Comparison of ENCODE assay signal across 8 cellular contexts in the genomic region with DNA sequence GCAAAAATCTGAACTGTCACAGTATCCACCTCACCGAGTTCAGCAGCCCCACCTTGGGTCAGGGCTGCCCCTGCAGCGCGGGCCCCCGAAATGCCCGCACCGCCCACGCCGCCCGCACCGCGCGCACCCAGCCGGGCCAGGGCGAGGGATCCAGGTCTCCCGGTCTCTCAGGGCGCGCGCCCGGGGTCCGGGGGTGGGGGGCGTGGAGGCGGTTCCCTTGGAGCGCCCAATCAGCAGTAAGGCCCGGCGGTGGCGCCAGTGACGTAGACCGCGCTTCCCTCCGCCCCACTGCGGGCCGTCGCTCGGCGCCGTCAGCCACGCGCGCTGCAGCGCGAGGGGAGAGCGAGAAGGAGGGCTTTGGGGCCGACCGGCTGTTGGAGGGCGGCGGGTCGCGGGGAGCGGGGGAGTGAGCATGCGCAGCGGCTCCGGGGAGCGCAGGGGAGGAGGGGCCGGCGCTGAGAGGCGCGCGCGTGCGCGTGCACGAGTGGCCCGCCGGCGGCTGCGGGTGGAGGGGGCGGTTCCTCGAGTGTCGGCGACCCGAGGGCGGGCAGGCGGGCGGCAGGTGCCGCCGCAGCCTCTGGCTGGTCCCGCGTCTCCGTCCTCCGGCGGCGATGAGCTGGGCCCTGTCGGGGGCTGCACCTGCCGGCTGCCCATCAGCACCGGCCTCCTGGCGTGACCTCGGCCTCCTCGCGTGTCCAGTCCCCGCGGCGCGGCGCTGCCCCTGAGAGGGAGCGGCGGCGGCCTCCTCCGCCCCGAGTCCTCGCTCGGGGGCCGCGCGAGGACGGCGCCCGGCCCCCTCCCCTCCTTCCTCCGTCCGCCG. TPM values are rescaled to one million over a fixed set of nuclear protein-coding genes. Genes with fewer than 3 reads are reported as not detected.
DNase-seq lines count a peak whose midpoint lies in the region; ATAC-seq and FAIRE-seq lines count a peak whose summit lies in the region.

Gene TMEM170B, plus strand, starts transcription at position 521 of the 820 bp plus-strand sequence. CDS start 529 bp downstream, outside the sequence.

- no peaks in the 10 kb centered on the region for H3K9me3 Mint-ChIP-seq in activated CD8-positive, alpha-beta memory T cell treated with anti-CD3 and anti-CD28 coated beads, Interleukin-2, amount 10 ng/mL, durations not matched to agents 7 days and 5 days (ENCODE audit: low read depth)
- no peaks in the 10 kb centered on the region for H3K9me3 Mint-ChIP-seq in effector memory CD8-positive, alpha-beta T cell

- H3K27ac Mint-ChIP-seq in activated CD8-positive, alpha-beta memory T cell treated with anti-CD3 and anti-CD28 coated beads, Interleukin-2, amount 10 ng/mL, durations not matched to agents 7 days and 5 days: peak within 1 kb of the TSS; percentile 56
- H3K27ac Mint-ChIP-seq in effector memory CD8-positive, alpha-beta T cell: peak within 1 kb of the TSS; percentile 28 to 77

- no peaks in the 10 kb centered on the region for H3K36me3 Mint-ChIP-seq in activated CD8-positive, alpha-beta memory T cell treated with anti-CD3 and anti-CD28 coated beads, Interleukin-2, amount 10 ng/mL, durations not matched to agents 7 days and 5 days
- no peaks in the 10 kb centered on the region for H3K36me3 Mint-ChIP-seq in effector memory CD8-positive, alpha-beta T cell (ENCODE audit: insufficient read depth)

- H3K4me1 ChIP-seq in mesodermal cell (ENCODE audit: control insufficient read depth, insufficient read depth, low read length, poor library complexity, severe bottlenecking): peaks cover 7% of the 10 kb centered on the region

- peak within 1 kb of the TSS; percentile 76 for H3K4me3 Mint-ChIP-seq in activated CD8-positive, alpha-beta memory T cell treated with anti-CD3 and anti-CD28 coated beads, Interleukin-2, amount 10 ng/mL, durations not matched to agents 7 days and 5 days
- H3K4me3 Mint-ChIP-seq in effector memory CD8-positive, alpha-beta T cell: peak within 1 kb of the TSS; percentile 84 to 86

- peak within 1 kb of the TSS; percentile 70 for H3K4me3 ChIP-seq in mesodermal cell (ENCODE audit: extremely low read depth, insufficient read depth, low read length, poor library complexity, severe bottlenecking)

- H3K36me3 ChIP-seq in mesodermal cell (ENCODE audit: control insufficient read depth, insufficient read depth, low read length): no peaks in the 10 kb centered on the region

- in situ Hi-C loops in Caki2 (cut with HindIII; ENCODE audit: low pct_unique_long_range_greater_than_20kb, low sequenced_read_pairs): no loop called here

- ATAC-seq in GM21390 (IDR thresholded peaks at IDR 0.05; ENCODE audit: unreplicated experiment): peak; percentile 95
- peak; percentile 97 for ATAC-seq in activated CD8-positive, alpha-beta memory T cell treated with anti-CD3 and anti-CD28 coated beads, Interleukin-2, amount 10 ng/mL, durations not matched to agents 7 days and 5 days
- peak; percentile 92 for ATAC-seq in effector memory CD8-positive, alpha-beta T cell (replicated peaks)

- no peak within 1 kb of the TSS for H3K27ac ChIP-seq in mesodermal cell (ENCODE audit: low read depth, low read length, severe bottlenecking)

- DNase-seq in Caki2 (ENCODE audit: low read depth) (peak; percentile 95), HTR-8/SVneo (ENCODE audit: insufficient read length, low spot score) (peak; percentile 94), NOMO-1 (lab: John Stamatoyannopoulos, UW; ENCODE audit: unreplicated experiment in 2 of 2) (peak; percentile 95 to 97)
- peak; percentile 95 for DNase-seq in activated CD8-positive, alpha-beta memory T cell treated with anti-CD3 and anti-CD28 coated beads, Interleukin-2, amount 10 ng/mL, durations not matched to agents 7 days and 5 days
- peak; percentile 97 to 99 (median 97) for DNase-seq in effector memory CD8-positive, alpha-beta T cell
- DNase-seq in stimulated activated CD8-positive, alpha-beta memory T cell treated with anti-CD3 and anti-CD28 coated beads, Interleukin-15, amount 100 ng/mL, for 24 hours (ENCODE audit: low read depth): peak; percentile 95

- H3K4me1 Mint-ChIP-seq in activated CD8-positive, alpha-beta memory T cell treated with anti-CD3 and anti-CD28 coated beads, Interleukin-2, amount 10 ng/mL, durations not matched to agents 7 days and 5 days: peaks cover 7% of the 10 kb centered on the region
- H3K4me1 Mint-ChIP-seq in effector memory CD8-positive, alpha-beta T cell (ENCODE audit: low read depth in 2 of 2): peaks cover 6 to 14% of the 10 kb centered on the region in 2 donors

- no peaks in the 10 kb centered on the region for H3K9me3 ChIP-seq in mesodermal cell (ENCODE audit: control insufficient read depth, low read length)

- FAIRE-seq in HTR-8/SVneo (lab: Jason Lieb, UNC): peak; percentile 96

- 0% methylated on average over 49 to 94 of the region's 110 CpGs for WGBS in mesodermal cell (ENCODE audit: insufficient coverage in 2 of 2), 2 experiments

- CTCF ChIA-PET in activated CD8-positive, alpha-beta memory T cell treated with anti-CD3 and anti-CD28 coated beads, Interleukin-2, amount 10 ng/mL, durations not matched to agents 7 days and 5 days (lab: Charles Lee): interaction anchor here (1.4 kb wide), 1 partner anchor 41 kb away, joined by 6 read pairs; no protein-coding TSS in a partner anchor

- H3K27me3 Mint-ChIP-seq in activated CD8-positive, alpha-beta memory T cell treated with anti-CD3 and anti-CD28 coated beads, Interleukin-2, amount 10 ng/mL, durations not matched to agents 7 days and 5 days: peaks cover 40% of the 10 kb centered on the region
- H3K27me3 Mint-ChIP-seq in effector memory CD8-positive, alpha-beta T cell: peaks cover 10 to 13% of the 10 kb centered on the region in 2 donors

RNA-seq across cellular contexts. Expression of gene TMEM170B, which starts in this region (rescaled TPM):
- total RNA-seq in Caki2 (2014; rRNA removed; shearing (Covaris generic); ENCODE audit: low replicate concordance): 0.95 and 0.96 TPM in 2 replicates
- 1 to 10 TPM in 1 of 2 experiments, under 1 TPM in 1; 0.70 to 1.7 TPM for total RNA-seq in activated CD8-positive, alpha-beta memory T cell treated with anti-CD3 and anti-CD28 coated beads, Interleukin-2, amount 10 ng/mL, durations not matched to agents 7 days and 5 days
- polyA plus RNA-seq in mesodermal cell (2013, experiment 1 of 2): 3.8 TPM
- polyA plus RNA-seq in mesodermal cell (2013, experiment 2 of 2): 3.1 TPM

Comparison
In these comparisons a context has a peak if more than half of its experiments do, and no peak if none do; other contexts are left out.
1. Peak in DNase-seq in Caki2; RNA of the gene not detected or under 1 TPM.